23 cellular contexts compared by ENCODE assay signal in the genomic region with DNA sequence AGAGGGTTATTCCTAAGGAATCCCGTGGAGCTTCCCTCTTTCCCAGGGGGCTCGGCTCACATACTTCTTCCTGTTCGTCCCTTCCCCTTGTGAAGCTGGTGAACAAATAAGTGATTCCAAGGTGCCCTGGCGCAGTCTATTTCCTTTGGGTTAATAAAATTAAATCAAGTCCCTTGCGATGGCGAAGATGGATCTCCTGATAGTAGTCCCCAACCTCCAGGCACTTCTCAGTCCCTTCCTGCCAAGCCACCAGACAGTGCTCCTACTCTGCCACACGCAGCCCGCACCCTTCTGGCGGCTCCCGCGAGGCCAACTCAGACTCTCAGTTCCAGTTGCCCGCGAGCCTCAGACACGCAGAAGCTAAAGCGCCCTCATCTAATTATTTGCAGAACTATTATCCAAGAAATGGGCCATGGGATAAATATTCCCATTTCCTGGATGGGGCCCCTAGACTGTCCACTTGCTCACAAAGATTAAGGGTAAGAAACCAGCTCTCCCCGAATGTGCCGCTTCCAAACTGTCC. TPM values are rescaled to one million over a fixed set of nuclear protein-coding genes. Genes with fewer than 3 reads are reported as not detected.
"Had no signal": no experiment of that assay in that cellular context is flagged by ENCODE, and none has a peak within 500 bp of the region (broad histone marks: within the 10 kb centered on the region; RNA-seq: fewer than 3 reads in every experiment).

No MANE protein-coding gene starts in this region.

- H3K9me3 ChIP-seq: breast epithelium, esophagus squamous epithelium, thyroid gland, uterus had no signal

- DNase-seq: activated CD4-positive, alpha-beta T cell treated with anti-CD3 and anti-CD28 coated beads, Interleukin-2, amount 50 U/mL, for 48 hours; activated CD4-positive, CD25-positive, alpha-beta regulatory T cell; activated gamma-delta T cell; activated T-cell treated with anti-CD3 and anti-CD28 coated beads, Interleukin-2, amount 50 U/mL, for 48 hours; amygdala; esophagus squamous epithelium; foreskin fibroblast; stimulated activated CD4-positive, alpha-beta T cell treated with anti-CD3 and anti-CD28 coated beads, Interleukin-4, amount 100 ng/mL, for 4 hours; thyroid gland; uterus had no signal

- H3K4me3 ChIP-seq: breast epithelium, esophagus squamous epithelium, skin epidermis, thyroid gland, uterus had no signal

- H3K4me3 Mint-ChIP-seq: activated naive CD8-positive, alpha-beta T cell; T-helper 1 cell treated with Interleukin-12 subunit alpha and Interleukin-12 subunit beta and Interleukin-4 antibody, amounts not matched to agents 30 μg/mL and 1 μg/mL, for 36 hours had no signal

- H3K9me3 Mint-ChIP-seq: neural crest cell; T-helper 1 cell treated with Interleukin-12 subunit alpha and Interleukin-12 subunit beta and Interleukin-4 antibody, amounts not matched to agents 30 μg/mL and 1 μg/mL, for 36 hours had no signal

- H3K27ac Mint-ChIP-seq: activated naive CD8-positive, alpha-beta T cell; T-helper 1 cell treated with Interleukin-12 subunit alpha and Interleukin-12 subunit beta and Interleukin-4 antibody, amounts not matched to agents 30 μg/mL and 1 μg/mL, for 36 hours had no signal

- H3K36me3 Mint-ChIP-seq: activated naive CD8-positive, alpha-beta T cell had no signal

- FAIRE-seq: endometrium, TTC549 had no signal

RNA-seq across cellular contexts. Expression of a gene that starts 2.4 kb away (rescaled TPM):
- total RNA-seq: breast epithelium, cerebellum, dermis microvascular lymphatic vessel endothelial cell, esophagus squamous epithelium, kidney epithelial cell, liver, mesenteric fat pad, neural crest cell, renal cortical epithelial cell, thyroid gland, uterus had no signal

RNA-seq across cellular contexts. Expression of a gene that starts 20.7 kb away (rescaled TPM):
- total RNA-seq: dermis microvascular lymphatic vessel endothelial cell, esophagus squamous epithelium, liver, renal cortical epithelial cell had no signal
